ENCODE assay signal across 13 cellular contexts in genomic region chr14:61514006-61514830, GRCh38.
DNase-seq lines count a peak whose midpoint lies in the region; ATAC-seq and TF ChIP-seq lines count a peak whose summit lies in the region.
"Had no signal": no experiment of that assay in that cellular context is flagged by ENCODE, and none has a peak within 500 bp of the region (broad histone marks: within the 10 kb centered on the region; RNA-seq: fewer than 3 reads in every experiment).

No MANE protein-coding gene starts in this region.

- no peak for TF ChIP-seq POLR2A in breast epithelium (IDR thresholded peaks at IDR 0.05)

- ATAC-seq in activated T-helper 17 cell treated with anti-CD3 and anti-CD28 coated beads, Interleukin-2, amount 50 U/mL, for 72 hours (replicated peaks): no peak
- no peak for ATAC-seq in HG03571 (IDR thresholded peaks at IDR 0.05; ENCODE audit: unreplicated experiment)

- H3K36me3 Mint-ChIP-seq in MCF 10A (ENCODE audit: insufficient read depth, unreplicated experiment): no peaks in the 10 kb centered on the region
- peaks cover 99% of the 10 kb centered on the region for H3K36me3 Mint-ChIP-seq in activated T-helper 17 cell treated with anti-CD3 and anti-CD28 coated beads, Interleukin-2, amount 50 U/mL, for 72 hours (ENCODE audit: low read depth)
- no peaks in the 10 kb centered on the region for H3K36me3 Mint-ChIP-seq in type B pancreatic cell
- H3K36me3 Mint-ChIP-seq: brain had no signal

- no peak for DNase-seq in breast epithelium (ENCODE audit: low spot score in 2 of 2)
- no peak for DNase-seq in MCF 10A (ENCODE audit: unreplicated experiment)
- DNase-seq in fibroblast of villous mesenchyme (ENCODE audit: low read depth): peak; percentile 84
- DNase-seq in type B pancreatic cell (ENCODE audit: extremely low spot score, unreplicated experiment): no peak
- DNase-seq in effector CD4-positive, alpha-beta T cell: no peak
- DNase-seq in GM10248 (ENCODE audit: extremely low spot score): no peak
- DNase-seq: activated CD8-positive, alpha-beta memory T cell treated with anti-CD3 and anti-CD28 coated beads for 24 hours; NCI-H69 had no signal

- H3K27me3 Mint-ChIP-seq in MCF 10A (ENCODE audit: insufficient read depth, unreplicated experiment): no peaks in the 10 kb centered on the region
- no peaks in the 10 kb centered on the region for H3K27me3 Mint-ChIP-seq in activated T-helper 17 cell treated with anti-CD3 and anti-CD28 coated beads, Interleukin-2, amount 50 U/mL, for 72 hours
- H3K27me3 Mint-ChIP-seq in type B pancreatic cell: no peaks in the 10 kb centered on the region
- H3K27me3 Mint-ChIP-seq: B cell had no signal

- H3K27me3 ChIP-seq in breast epithelium: no peaks in the 10 kb centered on the region

- H3K9me3 Mint-ChIP-seq in MCF 10A (ENCODE audit: unreplicated experiment) (no peaks in the 10 kb centered on the region), type B pancreatic cell (no peaks in the 10 kb centered on the region)
- H3K9me3 Mint-ChIP-seq in activated T-helper 17 cell treated with anti-CD3 and anti-CD28 coated beads, Interleukin-2, amount 50 U/mL, for 72 hours: no peaks in the 10 kb centered on the region
- H3K9me3 Mint-ChIP-seq: brain, neural crest cell had no signal

- peaks cover 26% of the 10 kb centered on the region for H3K4me1 Mint-ChIP-seq in MCF 10A (ENCODE audit: insufficient read depth, unreplicated experiment)
- H3K4me1 Mint-ChIP-seq in activated T-helper 17 cell treated with anti-CD3 and anti-CD28 coated beads, Interleukin-2, amount 50 U/mL, for 72 hours: peaks cover 65% of the 10 kb centered on the region
- peaks cover 4% of the 10 kb centered on the region for H3K4me1 Mint-ChIP-seq in type B pancreatic cell (ENCODE audit: unreplicated experiment)
- H3K4me1 Mint-ChIP-seq: brain, neural crest cell had no signal

- H3K4me3 Mint-ChIP-seq in MCF 10A (ENCODE audit: unreplicated experiment) (no peak overlapping the region), type B pancreatic cell (peak overlapping the region; percentile 45)
- no peak overlapping the region for H3K4me3 Mint-ChIP-seq in activated T-helper 17 cell treated with anti-CD3 and anti-CD28 coated beads, Interleukin-2, amount 50 U/mL, for 72 hours
- H3K4me3 Mint-ChIP-seq: B cell, brain, neural crest cell had no signal

- intact Hi-C loops in breast epithelium (cut with DNase I; ENCODE audit: low total_unique reads) (no loop called here), MCF 10A (cut with micrococcal nuclease) (no loop called here)

- H3K4me3 ChIP-seq in breast epithelium (no peak overlapping the region), fibroblast of villous mesenchyme (ENCODE audit: low read depth, low read length) (no peak overlapping the region)

- H3K9me3 ChIP-seq in breast epithelium: no peaks in the 10 kb centered on the region

- BruUV-seq in MCF 10A (replicated peaks; lab: Mats Ljungman, UMichigan): no TSS peak

- H3K36me3 ChIP-seq in breast epithelium: no peaks in the 10 kb centered on the region

- CTCF ChIA-PET in MCF 10A (lab: Yijun Ruan, JAX) (interaction anchor here (1.2 to 1.5 kb wide), 3 partner anchors 15 to 40 kb away, joined by 4 to 5 read pairs (median 5); no protein-coding TSS in a partner anchor), GM10248 (lab: Yijun Ruan, JAX) (interaction anchor here (2.4 kb wide), 1 partner anchor 323 kb away, joined by 8 read pairs; no protein-coding TSS in a partner anchor)

- H3K4me1 ChIP-seq in breast epithelium: peaks cover 6 to 10% of the 10 kb centered on the region in 2 donors

- TF ChIP-seq CTCF in breast epithelium (IDR thresholded peaks at IDR 0.05): no peak
- no peak for TF ChIP-seq CTCF in MCF 10A (IDR thresholded peaks at IDR 0.05; ENCODE audit: unreplicated experiment)
- no peak for TF ChIP-seq CTCF in fibroblast of villous mesenchyme (IDR thresholded peaks at IDR 0.05; ENCODE audit: insufficient read depth, low read depth, low read length)
- TF ChIP-seq CTCF in type B pancreatic cell (conservative IDR thresholded peaks at IDR 0.05): no peak
- TF ChIP-seq CTCF in GM10248 (IDR thresholded peaks at IDR 0.05; ENCODE audit: control extremely low read depth, extremely low read depth, low read depth, missing control alignments): no peak

- H3K27ac ChIP-seq in breast epithelium: peak overlapping the region; percentile 43 to 54

- H3K27ac Mint-ChIP-seq in MCF 10A (ENCODE audit: low read depth, unreplicated experiment) (no peak overlapping the region), type B pancreatic cell (peak overlapping the region; percentile 84)
- H3K27ac Mint-ChIP-seq in activated T-helper 17 cell treated with anti-CD3 and anti-CD28 coated beads, Interleukin-2, amount 50 U/mL, for 72 hours: peak overlapping the region; percentile 91
- H3K27ac Mint-ChIP-seq: B cell, brain had no signal

- POLR2A ChIA-PET in MCF 10A (lab: Yijun Ruan, JAX): interaction anchor here (1.2 to 5.8 kb wide), 6 partner anchors 11 to 42 kb away, joined by 3 to 108 read pairs (median 26); no protein-coding TSS in a partner anchor
- POLR2A ChIA-PET in GM10248 (lab: Yijun Ruan, JAX): no interaction called here
